In the genomic region with DNA sequence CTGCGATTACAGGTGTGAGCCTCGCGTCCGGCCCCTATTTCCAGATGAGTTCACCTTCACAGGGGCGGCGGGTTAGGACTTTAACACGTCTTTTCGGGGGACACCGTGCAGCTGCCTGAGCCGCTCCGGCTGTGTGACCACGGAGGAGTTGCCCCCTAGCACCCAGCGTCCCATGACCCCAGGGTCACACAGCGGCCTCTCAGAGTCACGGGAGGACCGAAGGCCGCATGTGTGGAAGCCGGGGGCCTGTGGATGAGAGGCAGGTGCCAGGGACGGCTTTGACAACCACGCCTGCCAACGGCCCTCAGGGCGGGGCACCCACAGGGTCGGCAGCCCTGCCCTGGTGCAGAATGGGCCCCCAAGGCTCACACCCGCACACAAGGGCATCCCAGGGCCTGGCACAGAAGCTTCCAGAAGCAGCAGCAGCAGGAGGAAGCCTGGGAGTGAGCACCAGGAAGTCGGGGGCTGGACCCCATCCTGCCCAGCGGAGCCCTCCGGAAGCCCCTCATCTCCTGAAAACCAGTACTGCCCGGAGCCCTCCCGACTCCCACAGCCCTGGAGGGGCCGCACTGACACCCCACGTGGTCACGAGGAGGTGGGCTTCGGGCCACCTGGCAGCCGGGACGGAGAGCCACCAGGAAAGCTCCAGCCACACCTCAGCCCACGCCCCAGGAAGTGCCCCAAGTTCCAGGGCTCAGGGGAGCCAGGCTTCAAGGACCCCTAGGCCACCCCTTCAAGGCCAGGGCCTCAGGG, we compare ENCODE assay signal across 11 cellular contexts. TPM values are rescaled to one million over a fixed set of nuclear protein-coding genes. Genes with fewer than 3 reads are reported as not detected.
DNase-seq lines count a peak whose midpoint lies in the region; ATAC-seq and TF ChIP-seq lines count a peak whose summit lies in the region.
"Had no signal": no experiment of that assay in that cellular context is flagged by ENCODE, and none has a peak within 500 bp of the region (broad histone marks: within the 10 kb centered on the region; RNA-seq: fewer than 3 reads in every experiment).

No MANE protein-coding gene starts in this region.

- H3K36me3 Mint-ChIP-seq in activated CD4-positive, alpha-beta T cell treated with anti-CD3 and anti-CD28 coated beads, Interleukin-2, amount 10 ng/mL, durations not matched to agents 7 days and 5 days (ENCODE audit: low read depth): no peaks in the 10 kb centered on the region
- H3K36me3 Mint-ChIP-seq in activated T-helper 2 cell treated with anti-CD3 and anti-CD28 coated beads, Interferon-gamma antibody, Interleukin-2, Interleukin-4, amounts not matched to agents 10 μg/mL and 5 μg/mL and 100 μg/mL, durations not matched to agents 14 hours and 24 hours and 36 hours (ENCODE audit: low read depth): peaks cover 15% of the 10 kb centered on the region

- peak overlapping the region; percentile 75 for H3K27ac ChIP-seq in substantia nigra (ENCODE audit: low read depth, low read length, poor library complexity, severe bottlenecking)

- intact Hi-C loops in activated T-helper 2 cell treated with anti-CD3 and anti-CD28 coated beads, Interferon-gamma antibody, Interleukin-2, Interleukin-4, amounts not matched to agents 10 μg/mL and 5 μg/mL and 100 μg/mL, durations not matched to agents 14 hours and 24 hours and 36 hours (cut with micrococcal nuclease): loop anchor here (5.0 kb wide), 2 partner anchors 36 to 319 kb away; no protein-coding TSS in a partner anchor

- ATAC-seq in left lobe of liver: no peak
- no peak for ATAC-seq in HG03139 (IDR thresholded peaks at IDR 0.05; ENCODE audit: unreplicated experiment)

- in situ Hi-C loops in GM13977 (cut with MboI; ENCODE audit: low pct_unique_long_range_greater_than_20kb, low sequenced_read_pairs, unreplicated experiment): no loop called here

- POLR2A ChIA-PET in activated CD4-positive, alpha-beta T cell treated with anti-CD3 and anti-CD28 coated beads, Interleukin-2, amount 10 ng/mL, durations not matched to agents 7 days and 5 days (lab: Charles Lee): interaction anchor here (0.5 kb wide), 1 partner anchor 109 kb away, joined by 5 read pairs; no protein-coding TSS in a partner anchor

- H3K4me1 Mint-ChIP-seq in activated CD4-positive, alpha-beta T cell treated with anti-CD3 and anti-CD28 coated beads, Interleukin-2, amount 10 ng/mL, durations not matched to agents 7 days and 5 days: peaks cover 36% of the 10 kb centered on the region
- H3K4me1 Mint-ChIP-seq in activated T-helper 2 cell treated with anti-CD3 and anti-CD28 coated beads, Interferon-gamma antibody, Interleukin-2, Interleukin-4, amounts not matched to agents 10 μg/mL and 5 μg/mL and 100 μg/mL, durations not matched to agents 14 hours and 24 hours and 36 hours (ENCODE audit: low read depth): peaks cover 21% of the 10 kb centered on the region

- H3K9me3 Mint-ChIP-seq in activated CD4-positive, alpha-beta T cell treated with anti-CD3 and anti-CD28 coated beads, Interleukin-2, amount 10 ng/mL, durations not matched to agents 7 days and 5 days: no peaks in the 10 kb centered on the region
- no peaks in the 10 kb centered on the region for H3K9me3 Mint-ChIP-seq in activated T-helper 2 cell treated with anti-CD3 and anti-CD28 coated beads, Interferon-gamma antibody, Interleukin-2, Interleukin-4, amounts not matched to agents 10 μg/mL and 5 μg/mL and 100 μg/mL, durations not matched to agents 14 hours and 24 hours and 36 hours

- peak overlapping the region; percentile 78 for H3K4me3 Mint-ChIP-seq in activated CD4-positive, alpha-beta T cell treated with anti-CD3 and anti-CD28 coated beads, Interleukin-2, amount 10 ng/mL, durations not matched to agents 7 days and 5 days
- H3K4me3 Mint-ChIP-seq in activated T-helper 2 cell treated with anti-CD3 and anti-CD28 coated beads, Interferon-gamma antibody, Interleukin-2, Interleukin-4, amounts not matched to agents 10 μg/mL and 5 μg/mL and 100 μg/mL, durations not matched to agents 14 hours and 24 hours and 36 hours (ENCODE audit: low read depth): peak overlapping the region; percentile 79

- no peak for DNase-seq in activated CD4-positive, alpha-beta T cell treated with anti-CD3 and anti-CD28 coated beads, Interleukin-2, amount 10 ng/mL, durations not matched to agents 7 days and 5 days
- no peak for DNase-seq in activated CD4-positive, alpha-beta T cell treated with anti-CD3 and anti-CD28 coated beads for 1 hour
- no peak for DNase-seq in activated T-helper 2 cell treated with anti-CD3 and anti-CD28 coated beads, Interferon-gamma antibody, Interleukin-2, Interleukin-4, amounts not matched to agents 10 μg/mL and 5 μg/mL and 100 μg/mL, durations not matched to agents 14 hours and 24 hours and 36 hours (ENCODE audit: low spot score)
- DNase-seq in left lobe of liver (ENCODE audit: low spot score) (peak; percentile 42), substantia nigra (lab: John Stamatoyannopoulos, UW) (no peak), Kasumi-1 (lab: John Stamatoyannopoulos, UW) (no peak), GM13977 (ENCODE audit: low spot score) (no peak)
- DNase-seq: ACHN, hypothalamus, NCI-H1092 had no signal

- no peaks in the 10 kb centered on the region for H3K27me3 Mint-ChIP-seq in activated CD4-positive, alpha-beta T cell treated with anti-CD3 and anti-CD28 coated beads, Interleukin-2, amount 10 ng/mL, durations not matched to agents 7 days and 5 days
- H3K27me3 Mint-ChIP-seq in activated T-helper 2 cell treated with anti-CD3 and anti-CD28 coated beads, Interferon-gamma antibody, Interleukin-2, Interleukin-4, amounts not matched to agents 10 μg/mL and 5 μg/mL and 100 μg/mL, durations not matched to agents 14 hours and 24 hours and 36 hours (ENCODE audit: low read depth): no peaks in the 10 kb centered on the region

- CTCF ChIA-PET in activated CD4-positive, alpha-beta T cell treated with anti-CD3 and anti-CD28 coated beads, Interleukin-2, amount 10 ng/mL, durations not matched to agents 7 days and 5 days (lab: Charles Lee): interaction anchor here (0.8 to 3.5 kb wide), 3 partner anchors 9 to 13 kb away, joined by 3 to 19 read pairs (median 4); no protein-coding TSS in a partner anchor

- peak overlapping the region; percentile 82 for H3K27ac Mint-ChIP-seq in activated CD4-positive, alpha-beta T cell treated with anti-CD3 and anti-CD28 coated beads, Interleukin-2, amount 10 ng/mL, durations not matched to agents 7 days and 5 days
- peak overlapping the region; percentile 94 for H3K27ac Mint-ChIP-seq in activated T-helper 2 cell treated with anti-CD3 and anti-CD28 coated beads, Interferon-gamma antibody, Interleukin-2, Interleukin-4, amounts not matched to agents 10 μg/mL and 5 μg/mL and 100 μg/mL, durations not matched to agents 14 hours and 24 hours and 36 hours

- no peak for TF ChIP-seq CTCF in GM13977 (IDR thresholded peaks at IDR 0.05; ENCODE audit: extremely low read depth, insufficient read depth, missing control alignments)

RNA-seq across cellular contexts. Expression of gene ADAP1, which starts 32.7 kb away (rescaled TPM):
- 10 to 100 TPM; 12.4 to 13.5 TPM for total RNA-seq in activated CD4-positive, alpha-beta T cell treated with anti-CD3 and anti-CD28 coated beads, Interleukin-2, amount 10 ng/mL, durations not matched to agents 7 days and 5 days
- 62.8 and 65.2 TPM in 2 replicates for total RNA-seq in activated T-helper 2 cell treated with anti-CD3 and anti-CD28 coated beads, Interferon-gamma antibody, Interleukin-2, Interleukin-4, amounts not matched to agents 10 μg/mL and 5 μg/mL and 100 μg/mL, durations not matched to agents 14 hours and 24 hours and 36 hours
- total RNA-seq in left lobe of liver: 2.8 TPM

RNA-seq across cellular contexts. Expression of gene GET4, which starts 45.4 kb away (rescaled TPM):
- 10 to 100 TPM; 32.1 to 36.3 TPM for total RNA-seq in activated CD4-positive, alpha-beta T cell treated with anti-CD3 and anti-CD28 coated beads, Interleukin-2, amount 10 ng/mL, durations not matched to agents 7 days and 5 days
- total RNA-seq in activated T-helper 2 cell treated with anti-CD3 and anti-CD28 coated beads, Interferon-gamma antibody, Interleukin-2, Interleukin-4, amounts not matched to agents 10 μg/mL and 5 μg/mL and 100 μg/mL, durations not matched to agents 14 hours and 24 hours and 36 hours: 32.2 and 35.9 TPM in 2 replicates
- total RNA-seq in left lobe of liver: 38.2 TPM

RNA-seq across cellular contexts. Expression of gene COX19, which starts 53.6 kb away (rescaled TPM):
- total RNA-seq in activated CD4-positive, alpha-beta T cell treated with anti-CD3 and anti-CD28 coated beads, Interleukin-2, amount 10 ng/mL, durations not matched to agents 7 days and 5 days: 10 to 100 TPM; 18.2 to 20.1 TPM
- total RNA-seq in activated T-helper 2 cell treated with anti-CD3 and anti-CD28 coated beads, Interferon-gamma antibody, Interleukin-2, Interleukin-4, amounts not matched to agents 10 μg/mL and 5 μg/mL and 100 μg/mL, durations not matched to agents 14 hours and 24 hours and 36 hours: 15.0 and 17.2 TPM in 2 replicates
- total RNA-seq in left lobe of liver: 5.2 TPM
